8 cellular contexts compared by ENCODE assay signal in the genomic region with DNA sequence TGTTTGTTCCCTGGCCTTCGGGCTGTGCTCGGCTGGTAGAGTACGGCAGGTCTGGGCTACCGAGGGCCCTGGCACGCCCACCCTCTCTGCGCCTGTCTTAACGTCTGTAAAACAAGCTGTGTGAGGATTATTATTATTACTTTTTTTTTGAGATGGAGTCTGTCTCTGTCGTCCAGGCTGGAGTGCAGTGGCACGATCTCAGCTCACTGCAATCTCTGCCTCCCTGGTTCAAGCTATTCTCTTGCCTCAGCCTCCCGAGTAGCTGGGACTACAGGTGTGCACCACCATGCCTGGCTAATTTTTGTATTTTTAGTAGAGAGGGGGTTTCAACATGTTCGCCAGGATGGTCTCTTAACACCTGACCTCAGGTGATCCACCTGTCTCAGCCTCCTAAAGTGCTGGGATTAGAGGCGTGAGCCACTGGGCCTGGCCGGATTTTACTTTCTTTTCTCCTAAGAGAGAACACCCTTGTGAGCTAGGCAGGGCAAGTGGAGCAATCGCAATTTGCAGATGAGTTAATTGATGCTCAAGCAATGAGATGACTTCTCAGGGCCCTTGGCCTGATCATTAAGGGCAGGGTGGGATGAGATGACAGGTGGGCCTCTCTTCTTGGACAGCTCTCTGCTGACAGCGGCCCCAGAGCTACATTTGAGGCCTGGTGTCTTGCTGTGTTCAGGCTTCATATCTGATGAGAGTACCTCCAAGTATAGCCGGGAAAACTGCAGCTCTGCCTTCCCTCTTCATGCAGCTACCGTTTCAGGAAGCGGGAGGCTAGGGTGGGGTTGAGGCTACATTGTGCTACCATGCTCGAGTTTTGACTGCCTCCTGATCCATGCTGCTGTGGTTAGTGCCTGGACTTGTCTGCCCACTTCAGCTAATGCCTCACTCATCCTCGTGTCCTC. TPM values are rescaled to one million over a fixed set of nuclear protein-coding genes. Genes with fewer than 3 reads are reported as not detected.
DNase-seq lines count a peak whose midpoint lies in the region; ATAC-seq and TF ChIP-seq lines count a peak whose summit lies in the region.

No MANE protein-coding gene starts in this region.

- no peaks in the 10 kb centered on the region for H3K9me3 ChIP-seq in mucosa of stomach (ENCODE audit: control insufficient read depth, low read length)

- peak overlapping the region; percentile 90 to 98 (median 97) for H3K27ac Mint-ChIP-seq in IgD-negative memory B cell

- no peaks in the 10 kb centered on the region for H3K27me3 Mint-ChIP-seq in IgD-negative memory B cell

- H3K4me1 Mint-ChIP-seq in IgD-negative memory B cell, result peaks cover 13 to 19% (median 18%) of the 10 kb centered on the region in 3 donors

- no peaks in the 10 kb centered on the region for H3K9me3 Mint-ChIP-seq in IgD-negative memory B cell

- H3K27me3 ChIP-seq in mucosa of stomach (ENCODE audit: control insufficient read depth, insufficient read depth, low read length), result no peaks in the 10 kb centered on the region

- H3K9ac ChIP-seq in mucosa of stomach (ENCODE audit: low read length), result peak overlapping the region; percentile 75

- peaks cover 20% of the 10 kb centered on the region for H3K4me1 ChIP-seq in mucosa of stomach (ENCODE audit: control insufficient read depth, insufficient read depth, low read length)

- H3K4me3 ChIP-seq in coronary artery (peak overlapping the region; percentile 91), mucosa of stomach (ENCODE audit: low read length) (peak overlapping the region; percentile 15)

- ATAC-seq in GM21360 (IDR thresholded peaks at IDR 0.05; ENCODE audit: unreplicated experiment), result peak; percentile 11

- H3K36me3 ChIP-seq in mucosa of stomach (ENCODE audit: control insufficient read depth, insufficient read depth, low read length), result no peaks in the 10 kb centered on the region

- peak overlapping the region; percentile 96 to 99 (median 96) for H3K4me3 Mint-ChIP-seq in IgD-negative memory B cell

- H3K36me3 Mint-ChIP-seq in IgD-negative memory B cell, result peaks cover 8% of the 10 kb centered on the region

- DNase-seq in coronary artery (ENCODE audit: low spot score), result no peak
- DNase-seq in putamen (ENCODE audit: low spot score), result no peak
- no peak for DNase-seq in HK-2 (ENCODE audit: unreplicated experiment)
- no peak for DNase-seq in NK-92 (lab: John Stamatoyannopoulos, UW; ENCODE audit: unreplicated experiment)

- H3K27ac ChIP-seq in C4-2B (peak overlapping the region; percentile 82), coronary artery (peak overlapping the region; percentile 86 to 95)

- TF ChIP-seq CTCF in C4-2B (conservative IDR thresholded peaks at IDR 0.05) (no peak), coronary artery (IDR thresholded peaks at IDR 0.05) (no peak)

RNA-seq across cellular contexts. Expression of a gene that starts 0.9 kb away (rescaled TPM):
- 66.2 TPM for polyA plus RNA-seq in IgD-negative memory B cell

RNA-seq across cellular contexts. Expression of a gene that starts 13.0 kb away (rescaled TPM):
- 68.3 TPM for polyA plus RNA-seq in IgD-negative memory B cell
